ENCODE assay signal across 12 cellular contexts in genomic region chr10:45375101-45375500, GRCh38. TPM values are rescaled to one million over a fixed set of nuclear protein-coding genes. Genes with fewer than 3 reads are reported as not detected.
A peak's percentile ranks its signal among the peaks of the same experiment; 100 is the strongest.
DNase-seq lines count a peak whose midpoint lies in the region; ATAC-seq and TF ChIP-seq lines count a peak whose summit lies in the region.
"Had no signal": no experiment of that assay in that cellular context is flagged by ENCODE, and none has a peak within 500 bp of the region (broad histone marks: within the 10 kb centered on the region; RNA-seq: fewer than 3 reads in every experiment).

No MANE protein-coding gene starts in this region.

- ATAC-seq in heart left ventricle (no peak), left ventricle myocardium superior (no peak), GM19324 (IDR thresholded peaks at IDR 0.05; ENCODE audit: low FRiP score, unreplicated experiment) (no peak)

- H3K9me3 ChIP-seq in heart left ventricle, result no peaks in the 10 kb centered on the region
- H3K9me3 ChIP-seq in Peyer's patch, result no peaks in the 10 kb centered on the region
- H3K9me3 ChIP-seq in suprapubic skin, result no peaks in the 10 kb centered on the region
- H3K9me3 ChIP-seq: adrenal gland had no signal

- no peak for DNase-seq in heart left ventricle
- DNase-seq in left ventricle myocardium superior, result no peak
- no peak for DNase-seq in Peyer's patch
- DNase-seq in iPS-NIHi7 (ENCODE audit: extremely low spot score), result peak; percentile 13
- no peak for DNase-seq in suprapubic skin (ENCODE audit: low spot score in 2 of 2)
- DNase-seq in NCI-H2196 (lab: John Stamatoyannopoulos, UW; ENCODE audit: unreplicated experiment), result no peak
- no peak for DNase-seq in ureter (ENCODE audit: low spot score)
- DNase-seq: NCI-H1436 had no signal

- TF ChIP-seq CTCF in heart left ventricle (IDR thresholded peaks at IDR 0.05) (no peak), Peyer's patch (IDR thresholded peaks at IDR 0.05) (no peak), suprapubic skin (IDR thresholded peaks at IDR 0.05) (no peak)

- H3K4me1 ChIP-seq in heart left ventricle (peaks cover 0 to 61% (median 17%) of the 10 kb centered on the region in 12 donors), Peyer's patch (peaks cover 0 to 21% (median 7%) of the 10 kb centered on the region in 4 donors), suprapubic skin (peaks cover 21% of the 10 kb centered on the region)

- H3K27ac ChIP-seq in heart left ventricle, result peak overlapping the region in 1 of 12 donors; percentile 81
- peak overlapping the region in 2 of 4 donors; percentile 67 to 91 for H3K27ac ChIP-seq in Peyer's patch
- H3K27ac ChIP-seq in suprapubic skin, result no peak overlapping the region
- H3K27ac ChIP-seq: C4-2B had no signal

- WGBS in heart left ventricle, 4 donors, result 75 to 90% (median 82%) methylated on average over 8 of the region's 8 CpGs
- WGBS in suprapubic skin, result 86% methylated on average over 6 of the region's 8 CpGs

- H3K4me3 ChIP-seq in heart left ventricle (peak overlapping the region in 9 of 12 donors; percentile 30 to 75 (median 56)), Peyer's patch (peak overlapping the region; percentile 52 to 63 (median 60)), suprapubic skin (peak overlapping the region; percentile 48)

- H3K36me3 ChIP-seq in heart left ventricle (no peaks in the 10 kb centered on the region), Peyer's patch (no peaks in the 10 kb centered on the region), suprapubic skin (no peaks in the 10 kb centered on the region)
- H3K36me3 ChIP-seq: adrenal gland had no signal

- intact Hi-C loops in heart left ventricle (cut with DNase I), result loop anchor here in 1 of 10 donors (10.0 kb wide), 1 partner anchor 70 kb away; no protein-coding TSS in a partner anchor
- intact Hi-C loops in left ventricle myocardium superior (cut with micrococcal nuclease), result no loop called here

- no peak for TF ChIP-seq EP300 in suprapubic skin (IDR thresholded peaks at IDR 0.05)

- H3K27me3 ChIP-seq in heart left ventricle (peaks cover 0 to 64% (median 37%) of the 10 kb centered on the region in 9 donors), Peyer's patch (no peaks in the 10 kb centered on the region), suprapubic skin (peaks cover 42% of the 10 kb centered on the region)

- no peak for TF ChIP-seq POLR2A in heart left ventricle (IDR thresholded peaks at IDR 0.05)
- no peak for TF ChIP-seq POLR2A in Peyer's patch (IDR thresholded peaks at IDR 0.05)
- TF ChIP-seq POLR2A in suprapubic skin (IDR thresholded peaks at IDR 0.05), result no peak

RNA-seq across cellular contexts. Expression of gene ALOX5, which starts 1.1 kb away (rescaled TPM):
- 10 to 100 TPM in 3 of 9 donors, 1 to 10 TPM in 6; 1.3 to 36.1 (median 5.8) TPM for total RNA-seq in heart left ventricle
- 1 to 10 TPM; 3.4 to 6.1 TPM for polyA plus RNA-seq in heart left ventricle
- 4.5 TPM for total RNA-seq in left ventricle myocardium superior
- 100 to 1,000 TPM in 1 of 4 donors, 10 to 100 TPM in 3; 24.0 to 187 (median 31.6) TPM for total RNA-seq in Peyer's patch
- 10 to 100 TPM; 12.3 to 46.1 (median 14.7) TPM for total RNA-seq in suprapubic skin
- 237 TPM for total RNA-seq in ureter

RNA-seq across cellular contexts. Expression of gene OR13A1, which starts 59.7 kb away (rescaled TPM):
- total RNA-seq in heart left ventricle (under 1 TPM in 2 of 9 donors, not detected in 7; 0.10 to 0.16 TPM), left ventricle myocardium superior (not detected), Peyer's patch (not detected), suprapubic skin (not detected), ureter (1.4 TPM)
- under 1 TPM in 1 of 2 donors, not detected in 1; 0.04 TPM for polyA plus RNA-seq in heart left ventricle
- total RNA-seq: pulmonary artery endothelial cell had no signal
